Comparison of ENCODE assay signal across 2 cellular contexts in the genomic region with DNA sequence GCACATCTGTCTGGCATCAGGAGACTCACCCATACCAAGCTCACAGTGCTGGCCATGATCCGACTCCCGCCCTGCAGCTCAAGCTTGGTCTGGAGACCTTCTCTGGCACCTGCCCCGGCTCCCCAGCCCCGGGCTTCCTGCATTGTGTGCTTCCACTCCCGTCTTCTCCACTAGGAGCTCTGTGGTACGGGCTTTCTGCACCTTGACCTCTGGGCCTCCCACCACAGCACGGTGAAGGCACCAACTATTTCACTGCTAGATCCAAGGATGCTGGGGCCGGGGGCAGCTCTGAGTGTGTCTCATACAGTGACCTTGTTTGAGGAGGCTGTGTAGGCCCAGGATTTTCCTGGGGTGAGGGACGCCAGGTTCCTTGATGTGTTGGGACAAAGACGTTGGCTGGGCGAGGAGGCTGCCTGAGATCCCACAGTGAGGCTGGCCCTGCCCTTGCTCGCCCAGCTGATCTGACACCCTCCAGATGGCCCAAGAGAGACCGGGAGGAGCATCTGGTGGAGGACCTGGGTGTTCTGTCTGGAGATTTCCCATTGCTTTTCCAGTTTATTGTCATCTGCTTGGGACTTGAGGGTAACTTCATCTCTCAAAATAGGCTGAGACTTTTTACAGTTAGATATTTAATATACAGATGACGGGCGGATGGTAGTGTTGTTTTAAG.
TF ChIP-seq lines count a peak whose summit lies in the region.

No MANE protein-coding gene starts in this region.

TF ChIP-seq in SK-N-SH, 30 proteins besides CTCF, POLR2A, EP300 and RAD21 (continued from another document):
- TF ChIP-seq TCF12 (IDR thresholded peaks at IDR 0.05) (no peak), SMC3 (IDR thresholded peaks at IDR 0.05; ENCODE audit: low read depth, low read length) (no peak), SIN3A (IDR thresholded peaks at IDR 0.05; ENCODE audit: borderline replicate concordance, low read depth, low read length) (no peak), JUND (IDR thresholded peaks at IDR 0.05) (no peak), FOXM1 (IDR thresholded peaks at IDR 0.05; ENCODE audit: low read depth) (no peak)

TF ChIP-seq in SK-N-SH treated with all-trans-retinoic acid at 6 μM for 48 hours, 23 proteins besides CTCF, POLR2A, EP300 and RAD21:
- TF ChIP-seq, protein P1, sequence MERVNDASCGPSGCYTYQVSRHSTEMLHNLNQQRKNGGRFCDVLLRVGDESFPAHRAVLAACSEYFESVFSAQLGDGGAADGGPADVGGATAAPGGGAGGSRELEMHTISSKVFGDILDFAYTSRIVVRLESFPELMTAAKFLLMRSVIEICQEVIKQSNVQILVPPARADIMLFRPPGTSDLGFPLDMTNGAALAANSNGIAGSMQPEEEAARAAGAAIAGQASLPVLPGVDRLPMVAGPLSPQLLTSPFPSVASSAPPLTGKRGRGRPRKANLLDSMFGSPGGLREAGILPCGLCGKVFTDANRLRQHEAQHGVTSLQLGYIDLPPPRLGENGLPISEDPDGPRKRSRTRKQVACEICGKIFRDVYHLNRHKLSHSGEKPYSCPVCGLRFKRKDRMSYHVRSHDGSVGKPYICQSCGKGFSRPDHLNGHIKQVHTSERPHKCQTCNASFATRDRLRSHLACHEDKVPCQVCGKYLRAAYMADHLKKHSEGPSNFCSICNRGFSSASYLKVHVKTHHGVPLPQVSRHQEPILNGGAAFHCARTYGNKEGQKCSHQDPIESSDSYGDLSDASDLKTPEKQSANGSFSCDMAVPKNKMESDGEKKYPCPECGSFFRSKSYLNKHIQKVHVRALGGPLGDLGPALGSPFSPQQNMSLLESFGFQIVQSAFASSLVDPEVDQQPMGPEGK (CRISPR knock-in tag; IDR thresholded peaks at IDR 0.05; ENCODE audit: borderline replicate concordance), result no peak
